9 cellular contexts compared by ENCODE assay signal in genomic region chr14:37709419-37710195, GRCh38.
DNase-seq lines count a peak whose midpoint lies in the region; ATAC-seq and TF ChIP-seq lines count a peak whose summit lies in the region.
"Had no signal": no experiment of that assay in that cellular context is flagged by ENCODE, and none has a peak within 500 bp of the region (broad histone marks: within the 10 kb centered on the region; RNA-seq: fewer than 3 reads in every experiment).

No MANE protein-coding gene starts in this region.

- TF ChIP-seq EP300 in Ishikawa (IDR thresholded peaks at IDR 0.05; ENCODE audit: borderline replicate concordance): no peak

- peak; percentile 61 for TF ChIP-seq RAD21 in Ishikawa (IDR thresholded peaks at IDR 0.05; ENCODE audit: low read depth)

- no peak for TF ChIP-seq POLR2A in adrenal gland (IDR thresholded peaks at IDR 0.05)

- intact Hi-C loops in adrenal gland (cut with DNase I): loop anchor here in 1 of 2 donors (5.0 kb wide), 1 partner anchor 163 kb away; no protein-coding TSS in a partner anchor

- WGBS in adrenal gland, 4 donors: 64 to 76% (median 71%) methylated on average over 3 of the region's 3 CpGs

- H3K27me3 ChIP-seq in BE2C (peaks cover 16% of the 10 kb centered on the region), adrenal gland (no peaks in the 10 kb centered on the region)

- no peak for DNase-seq in BE2C
- DNase-seq in adrenal gland: no peak
- DNase-seq in kidney tubule cell (ENCODE audit: low spot score): peak; percentile 30
- DNase-seq in activated CD4-positive, CD25-positive, alpha-beta regulatory T cell treated with anti-CD3 and anti-CD28 coated beads, Interleukin-2, amount 50 U/mL, for 72 hours: no peak
- DNase-seq in putamen (ENCODE audit: low spot score): no peak
- DNase-seq: activated naive CD8-positive, alpha-beta T cell treated with anti-CD3 and anti-CD28 coated beads, Interleukin-2, amount 10 ng/mL, durations not matched to agents 7 days and 5 days had no signal

- ATAC-seq in HG03045 (IDR thresholded peaks at IDR 0.05; ENCODE audit: unreplicated experiment): no peak
- ATAC-seq in HG03039 (IDR thresholded peaks at IDR 0.05; ENCODE audit: unreplicated experiment): no peak

- H3K36me3 ChIP-seq in BE2C (no peaks in the 10 kb centered on the region), adrenal gland (replicated peaks in 1 of 2) (no peaks in the 10 kb centered on the region)

- H3K27ac ChIP-seq in adrenal gland: no peak overlapping the region

- H3K9me3 ChIP-seq in BE2C (no peaks in the 10 kb centered on the region), adrenal gland (replicated peaks in 1 of 3) (no peaks in the 10 kb centered on the region)

- TF ChIP-seq CTCF in BE2C (IDR thresholded peaks at IDR 0.05; ENCODE audit: low read depth, low read length) (peak; percentile 44), adrenal gland (IDR thresholded peaks at IDR 0.05) (peak; percentile 19 to 38 (median 22))

- H3K4me3 ChIP-seq in BE2C (ENCODE audit: low read depth, low read length): no peak overlapping the region
- no peak overlapping the region for H3K4me3 ChIP-seq in adrenal gland

- H3K4me1 ChIP-seq in BE2C (no peaks in the 10 kb centered on the region), adrenal gland (replicated peaks in 1 of 2) (no peaks in the 10 kb centered on the region)

TF ChIP-seq in Ishikawa, 13 proteins besides CTCF, POLR2A, EP300 and RAD21:
- TF ChIP-seq TAF1 (IDR thresholded peaks at IDR 0.05; ENCODE audit: low read depth) (no peak), USF1 (IDR thresholded peaks at IDR 0.05) (no peak), TCF12 (IDR thresholded peaks at IDR 0.05; ENCODE audit: low read depth) (no peak), FOXM1 (IDR thresholded peaks at IDR 0.05; ENCODE audit: borderline replicate concordance, low read depth) (no peak), TEAD4 (IDR thresholded peaks at IDR 0.05) (no peak)
TF ChIP-seq in Ishikawa: peak in this region for 0.
